ENCODE assay signal across 23 cellular contexts in genomic region chr4:178028481-178028880, GRCh38.
"Had no signal": no experiment of that assay in that cellular context is flagged by ENCODE, and none has a peak within 500 bp of the region (broad histone marks: within the 10 kb centered on the region; RNA-seq: fewer than 3 reads in every experiment).

No MANE protein-coding gene starts in this region.

- H3K4me1 Mint-ChIP-seq: memory B cell; natural killer cell; stimulated activated memory B cell treated with anti-CD40 and anti-IgM and Interleukin-4, amounts not matched to agents 10 μg/mL and 1 μg/mL and 100 μg/mL, for 72 hours had no signal

- H3K27me3 Mint-ChIP-seq: memory B cell; stimulated activated memory B cell treated with anti-CD40 and anti-IgM and Interleukin-4, amounts not matched to agents 10 μg/mL and 1 μg/mL and 100 μg/mL, for 72 hours had no signal

- FAIRE-seq: colon, islet of Langerhans, pancreas, urothelium cell line had no signal

- DNase-seq: dorsolateral prefrontal cortex; effector CD4-positive, alpha-beta T cell; foreskin fibroblast; heart right ventricle; hippocampal formation; left colon; natural killer cell; pancreas; sigmoid colon; stimulated activated CD4-positive, alpha-beta T cell treated with anti-CD3 and anti-CD28 coated beads, Interleukin-4, amount 100 ng/mL, for 4 hours; stimulated activated naive CD8-positive, alpha-beta T cell treated with anti-CD3 and anti-CD28 coated beads, Interleukin-15, Interleukin-2, amounts not matched to agents 100 U/mL and 50 U/mL, for 24 hours; substantia nigra; upper lobe of left lung had no signal

- H3K36me3 Mint-ChIP-seq: memory B cell; natural killer cell; stimulated activated memory B cell treated with anti-CD40 and anti-IgM and Interleukin-4, amounts not matched to agents 10 μg/mL and 1 μg/mL and 100 μg/mL, for 72 hours had no signal

- H3K27me3 ChIP-seq: dorsolateral prefrontal cortex, gastroesophageal sphincter, heart right ventricle, neutrophil, pancreas, sigmoid colon, tibial nerve, upper lobe of left lung had no signal

- H3K36me3 ChIP-seq: gastroesophageal sphincter, heart right ventricle, neutrophil, pancreas, sigmoid colon, thoracic aorta, tibial nerve, upper lobe of left lung had no signal

- H3K9me3 ChIP-seq: gastroesophageal sphincter, neutrophil, pancreas, sigmoid colon, thoracic aorta, upper lobe of left lung had no signal

- H3K4me3 Mint-ChIP-seq: memory B cell; natural killer cell; stimulated activated memory B cell treated with anti-CD40 and anti-IgM and Interleukin-4, amounts not matched to agents 10 μg/mL and 1 μg/mL and 100 μg/mL, for 72 hours had no signal

- H3K27ac ChIP-seq: dorsolateral prefrontal cortex, gastroesophageal sphincter, neutrophil, pancreas, sigmoid colon, tibial nerve, upper lobe of left lung had no signal

- H3K4me3 ChIP-seq: dorsolateral prefrontal cortex, gastroesophageal sphincter, heart right ventricle, lung, pancreas, sigmoid colon, thoracic aorta, tibial nerve, upper lobe of left lung had no signal

- H3K27ac Mint-ChIP-seq: memory B cell; natural killer cell; stimulated activated memory B cell treated with anti-CD40 and anti-IgM and Interleukin-4, amounts not matched to agents 10 μg/mL and 1 μg/mL and 100 μg/mL, for 72 hours had no signal

- H3K9me3 Mint-ChIP-seq: memory B cell; stimulated activated memory B cell treated with anti-CD40 and anti-IgM and Interleukin-4, amounts not matched to agents 10 μg/mL and 1 μg/mL and 100 μg/mL, for 72 hours had no signal

- H3K4me1 ChIP-seq: gastroesophageal sphincter, pancreas, sigmoid colon, tibial nerve, upper lobe of left lung had no signal
